Comparison of ENCODE assay signal across 27 cellular contexts in genomic region chr12:94930772-94931171, GRCh38.
"Had no signal": no experiment of that assay in that cellular context is flagged by ENCODE, and none has a peak within 500 bp of the region (broad histone marks: within the 10 kb centered on the region; RNA-seq: fewer than 3 reads in every experiment).

No MANE protein-coding gene starts in this region.

- H3K4me3 ChIP-seq: stomach, suprapubic skin, testis, thoracic aorta, thyroid gland, tibial artery, tibial nerve, transverse colon, upper lobe of left lung, upper lobe of right lung, uterus, vagina had no signal

- H3K4me1 ChIP-seq: stomach, suprapubic skin, testis, thyroid gland, tibial artery, tibial nerve, transverse colon, upper lobe of left lung, upper lobe of right lung, uterus, vagina had no signal

- H3K36me3 ChIP-seq: stomach, suprapubic skin, thoracic aorta, thyroid gland, tibial artery, tibial nerve, transverse colon, upper lobe of left lung, upper lobe of right lung, uterus, vagina had no signal

- FAIRE-seq: urothelium cell line had no signal

- H3K27me3 ChIP-seq: stomach, suprapubic skin, testis, thyroid gland, tibial artery, tibial nerve, transverse colon, upper lobe of left lung, upper lobe of right lung, uterus, vagina had no signal

- H3K27ac ChIP-seq: stomach, suprapubic skin, testis, thoracic aorta, thyroid gland, tibial artery, tibial nerve, transverse colon, upper lobe of left lung, upper lobe of right lung, uterus, vagina had no signal

- DNase-seq: stimulated activated CD4-positive, alpha-beta T cell treated with anti-CD3 and anti-CD28 coated beads, Interleukin-2, amount 100 ng/mL, for 48 hours; stimulated activated CD4-positive, alpha-beta T cell treated with anti-CD3 and anti-CD28 coated beads, Interleukin-4, amount 100 ng/mL, for 1 hour; stimulated activated CD4-positive, alpha-beta T cell treated with anti-CD3 and anti-CD28 coated beads, Interleukin-4, amount 100 ng/mL, for 24 hours; stimulated activated CD4-positive, alpha-beta T cell treated with anti-CD3 and anti-CD28 coated beads, Interleukin-4, amount 100 ng/mL, for 4 hours; stimulated activated CD8-positive, alpha-beta memory T cell treated with anti-CD3 and anti-CD28 coated beads, Interleukin-4, amount 100 ng/mL, for 48 hours; stimulated activated naive B cell treated with anti-CD40 and anti-IgM and Interleukin-4, amounts not matched to agents 10 μg/mL and 1 μg/mL and 100 μg/mL, for 72 hours; stimulated activated naive CD4-positive, alpha-beta T cell; stimulated activated naive CD4-positive, alpha-beta T cell treated with Interleukin-2 at 50 U/mL for 16 hours; stimulated activated naive CD8-positive, alpha-beta T cell treated with anti-CD3 and anti-CD28 coated beads, Interleukin-15, amount 100 ng/mL, for 72 hours; stimulated activated naive CD8-positive, alpha-beta T cell treated with anti-CD3 and anti-CD28 coated beads, Interleukin-15, Interleukin-2, amounts not matched to agents 100 U/mL and 50 U/mL, for 24 hours; stomach; substantia nigra; testis; thyroid gland; tibial artery; transverse colon; trophoblast cell; upper lobe of left lung; upper lobe of right lung; uterus had no signal

- H3K9me3 ChIP-seq: stomach, suprapubic skin, testis, thoracic aorta, thyroid gland, tibial artery, tibial nerve, transverse colon, upper lobe of left lung, upper lobe of right lung, uterus, vagina had no signal

- ATAC-seq: stimulated activated effector memory CD8-positive, alpha-beta T cell treated with anti-CD3 and anti-CD28 coated beads, Interleukin-12 subunit alpha, Interleukin-12 subunit beta, amount 100 ng/mL, for 72 hours; stimulated activated memory B cell treated with anti-CD40 and anti-IgM and Interleukin-4, amounts not matched to agents 10 μg/mL and 1 μg/mL and 100 μg/mL, for 72 hours; stimulated activated naive B cell treated with anti-CD40 and anti-IgM and Interleukin-4, amounts not matched to agents 10 μg/mL and 1 μg/mL and 100 μg/mL, for 72 hours; stimulated activated naive CD8-positive, alpha-beta T cell treated with anti-CD3 and anti-CD28 coated beads, Interleukin-15, amount 100 ng/mL, for 72 hours; stimulated activated naive CD8-positive, alpha-beta T cell treated with anti-CD3 and anti-CD28 coated beads, Interleukin-15, Interleukin-2, amounts not matched to agents 100 U/mL and 50 U/mL, for 24 hours; upper lobe of right lung had no signal
